8 cellular contexts compared by ENCODE assay signal in genomic region chr1:84574936-84575335, GRCh38. TPM values are rescaled to one million over a fixed set of nuclear protein-coding genes. Genes with fewer than 3 reads are reported as not detected.
DNase-seq lines count a peak whose midpoint lies in the region; ATAC-seq and TF ChIP-seq lines count a peak whose summit lies in the region.

No MANE protein-coding gene starts in this region.

- H3K27me3 ChIP-seq in endocrine pancreas (ENCODE audit: control insufficient read depth, insufficient read depth, low read length), result no peaks in the 10 kb centered on the region
- H3K27me3 ChIP-seq in ovary, result no peaks in the 10 kb centered on the region

- H3K27ac ChIP-seq in ovary, result no peak overlapping the region

- no peak for TF ChIP-seq CTCF in ovary (IDR thresholded peaks at IDR 0.05)

- H3K9ac ChIP-seq in endocrine pancreas (ENCODE audit: control insufficient read depth, insufficient read depth, low read length), result peak overlapping the region; percentile 43

- WGBS in ovary, 3 donors, result 43 to 64% (median 44%) methylated on average over 7 of the region's 7 CpGs

- no peak for TF ChIP-seq EP300 in ovary (IDR thresholded peaks at IDR 0.05)

- H3K36me3 ChIP-seq in endocrine pancreas (ENCODE audit: control insufficient read depth, insufficient read depth, low read length) (no peaks in the 10 kb centered on the region), ovary (no peaks in the 10 kb centered on the region)

- no peaks in the 10 kb centered on the region for H3K9me3 ChIP-seq in endocrine pancreas (ENCODE audit: control insufficient read depth, low read length)
- H3K9me3 ChIP-seq in ovary, result no peaks in the 10 kb centered on the region

- no peak for ATAC-seq in HG03095 (IDR thresholded peaks at IDR 0.05; ENCODE audit: unreplicated experiment)

- H3K4me3 ChIP-seq in GM08714 (ENCODE audit: low read length) (peak overlapping the region; percentile 78), endocrine pancreas (ENCODE audit: control insufficient read depth, insufficient read depth, low read length) (peak overlapping the region; percentile 79), ovary (peak overlapping the region; percentile 71)

- intact Hi-C loops in ovary (cut with DNase I), result loop anchor here in 2 of 4 donors (10.0 kb wide), 1 partner anchor 70 kb away; the partner anchor contains the start of genes GNG5 (in 2 of the 2) and SPATA1 (in 2 of the 2)

- TF ChIP-seq POLR2A in ovary (IDR thresholded peaks at IDR 0.05), result no peak

- DNase-seq in NCI-H82 treated with DMSO at 0.1 percent for 48 hours (lab: John Stamatoyannopoulos, UW; ENCODE audit: unreplicated experiment) (peak; percentile 50), ovary (no peak), NCI-H446 treated with DMSO at 0.1 percent for 48 hours (lab: John Stamatoyannopoulos, UW) (no peak), SIG-M5 treated with dmso at 0.1 percent for 504 hours (lab: John Stamatoyannopoulos, UW; ENCODE audit: unreplicated experiment) (no peak)
- DNase-seq in NK-92 treated with Interleukin-12 subunit alpha and Interleukin-12 subunit beta, amount 100 ng/mL, for 24 hours (lab: John Stamatoyannopoulos, UW), result no peak

- H3K4me1 ChIP-seq in endocrine pancreas (ENCODE audit: control insufficient read depth, insufficient read depth, low read length) (peaks cover 6% of the 10 kb centered on the region), ovary (ENCODE audit: insufficient read depth) (peaks cover 5% of the 10 kb centered on the region)

RNA-seq across cellular contexts. Expression of gene CTBS, which starts 0.7 kb away (rescaled TPM):
- total RNA-seq in ovary, result 10 to 100 TPM in 4 of 7 donors, 1 to 10 TPM in 3; 8.7 to 16.1 (median 11.9) TPM
- polyA plus RNA-seq in ovary, result 10 to 100 TPM; 10.5 to 27.5 TPM
